ENCODE assay signal across 19 cellular contexts in genomic region chr10:35270100-35270499, GRCh38.
A peak's percentile ranks its signal among the peaks of the same experiment; 100 is the strongest.
DNase-seq lines count a peak whose midpoint lies in the region; TF ChIP-seq lines count a peak whose summit lies in the region.
"Had no signal": no experiment of that assay in that cellular context is flagged by ENCODE, and none has a peak within 500 bp of the region (broad histone marks: within the 10 kb centered on the region; RNA-seq: fewer than 3 reads in every experiment).

No MANE protein-coding gene starts in this region.

- H3K27ac ChIP-seq in BLaER1, result peak overlapping the region; percentile 76; the same call in 1 of the 2 replicates
- H3K27ac ChIP-seq in trophoblast cell (ENCODE audit: low read depth, low read length), result no peak overlapping the region
- H3K27ac ChIP-seq: tibial artery had no signal

- no peak overlapping the region for H3K4ac ChIP-seq in trophoblast cell (ENCODE audit: low read depth, low read length)

- peaks cover 15% of the 10 kb centered on the region for H3K4me1 Mint-ChIP-seq in activated T-helper 2 cell treated with anti-CD3 and anti-CD28 coated beads, Interferon-gamma antibody, Interleukin-2, Interleukin-4, amounts not matched to agents 10 μg/mL and 5 μg/mL and 100 μg/mL, durations not matched to agents 14 hours and 24 hours and 36 hours (ENCODE audit: low read depth)
- peaks cover 51% of the 10 kb centered on the region for H3K4me1 Mint-ChIP-seq in nephron progenitor cell

- no peak overlapping the region for H2AK5ac ChIP-seq in trophoblast cell (ENCODE audit: low read length)

- intact Hi-C loops in activated T-helper 2 cell treated with anti-CD3 and anti-CD28 coated beads, Interferon-gamma antibody, Interleukin-2, Interleukin-4, amounts not matched to agents 10 μg/mL and 5 μg/mL and 100 μg/mL, durations not matched to agents 14 hours and 24 hours and 36 hours (cut with micrococcal nuclease), result no loop called here

- H3K36me3 Mint-ChIP-seq in activated T-helper 2 cell treated with anti-CD3 and anti-CD28 coated beads, Interferon-gamma antibody, Interleukin-2, Interleukin-4, amounts not matched to agents 10 μg/mL and 5 μg/mL and 100 μg/mL, durations not matched to agents 14 hours and 24 hours and 36 hours (ENCODE audit: low read depth), result no peaks in the 10 kb centered on the region
- H3K36me3 Mint-ChIP-seq in nephron progenitor cell (ENCODE audit: low read depth), result no peaks in the 10 kb centered on the region

- H3K27me3 ChIP-seq in BLaER1 (no peaks in the 10 kb centered on the region), trophoblast cell (ENCODE audit: insufficient read depth, low read length) (no peaks in the 10 kb centered on the region)

- no peaks in the 10 kb centered on the region for H4K20me1 ChIP-seq in BLaER1

- H4K8ac ChIP-seq in trophoblast cell (ENCODE audit: low read depth, low read length), result no peak overlapping the region

- H3K36me3 ChIP-seq in BLaER1, result no peaks in the 10 kb centered on the region
- H3K36me3 ChIP-seq in trophoblast cell (ENCODE audit: control insufficient read depth in 1 of 2, insufficient read depth in 2 of 2, low read length in 2 of 2), result no peaks in the 10 kb centered on the region
- H3K36me3 ChIP-seq: tibial artery had no signal

- H4K91ac ChIP-seq in trophoblast cell (ENCODE audit: low read depth, low read length), result no peak overlapping the region

- H2BK120ac ChIP-seq in trophoblast cell (ENCODE audit: insufficient read depth, low read length, poor library complexity), result no peak overlapping the region

- no CpG with 5 or more reads among the region's 1 CpG for WGBS in trophoblast cell (ENCODE audit: extremely low coverage, insufficient coverage, insufficient read length)

- peaks cover 2% of the 10 kb centered on the region for H3K79me1 ChIP-seq in trophoblast cell (ENCODE audit: low read length)

- H3K18ac ChIP-seq in trophoblast cell (ENCODE audit: low read length), result no peak overlapping the region

- H4K12ac ChIP-seq in trophoblast cell (ENCODE audit: low read depth, low read length), result no peak overlapping the region

- H2BK5ac ChIP-seq in trophoblast cell (ENCODE audit: low read depth, low read length, poor library complexity), result no peak overlapping the region

- peaks cover 42% of the 10 kb centered on the region for H3K9me3 ChIP-seq in BLaER1
- H3K9me3 ChIP-seq in trophoblast cell (ENCODE audit: insufficient read depth, low read depth, low read length), result no peaks in the 10 kb centered on the region
- H3K9me3 ChIP-seq: tibial artery had no signal

- TF ChIP-seq CTCF in nephron progenitor cell (IDR thresholded peaks at IDR 0.05), result no peak

- no peak overlapping the region for H3K4me3 Mint-ChIP-seq in activated T-helper 2 cell treated with anti-CD3 and anti-CD28 coated beads, Interferon-gamma antibody, Interleukin-2, Interleukin-4, amounts not matched to agents 10 μg/mL and 5 μg/mL and 100 μg/mL, durations not matched to agents 14 hours and 24 hours and 36 hours (ENCODE audit: low read depth)
- H3K4me3 Mint-ChIP-seq in nephron progenitor cell, result no peak overlapping the region
- H3K4me3 Mint-ChIP-seq: B cell; effector memory CD8-positive, alpha-beta T cell; GM23338 had no signal

- H3K27ac Mint-ChIP-seq in activated T-helper 2 cell treated with anti-CD3 and anti-CD28 coated beads, Interferon-gamma antibody, Interleukin-2, Interleukin-4, amounts not matched to agents 10 μg/mL and 5 μg/mL and 100 μg/mL, durations not matched to agents 14 hours and 24 hours and 36 hours, result peak overlapping the region; percentile 72
- H3K27ac Mint-ChIP-seq in nephron progenitor cell, result peak overlapping the region; percentile 72
- H3K27ac Mint-ChIP-seq: B cell; effector memory CD8-positive, alpha-beta T cell; GM23338 had no signal

- no peak overlapping the region for H3K23ac ChIP-seq in trophoblast cell (ENCODE audit: low read length)

- H2AFZ ChIP-seq in trophoblast cell (ENCODE audit: insufficient read depth, low read length, poor library complexity), result no peak overlapping the region

- H3K9ac ChIP-seq in BLaER1 (no peak overlapping the region), trophoblast cell (ENCODE audit: low read length) (no peak overlapping the region)

- H2BK12ac ChIP-seq in trophoblast cell (ENCODE audit: low read length), result no peak overlapping the region

- H3K4me2 ChIP-seq in BLaER1 (peak overlapping the region; percentile 69), trophoblast cell (ENCODE audit: low read length) (no peak overlapping the region)
- H3K4me2 ChIP-seq: GM23338 had no signal

- DNase-seq in ELR (ENCODE audit: low read depth) (peak; percentile 35), nephron progenitor cell (no peak), trophoblast cell (no peak), T-helper 2 cell (no peak)
- no peak for DNase-seq in activated T-helper 2 cell treated with anti-CD3 and anti-CD28 coated beads, Interferon-gamma antibody, Interleukin-2, Interleukin-4, amounts not matched to agents 10 μg/mL and 5 μg/mL and 100 μg/mL, durations not matched to agents 14 hours and 24 hours and 36 hours (ENCODE audit: low spot score)
- no peak for DNase-seq in stimulated activated CD4-positive, alpha-beta T cell treated with anti-CD3 and anti-CD28 coated beads, Interleukin-4, amount 100 ng/mL, for 4 hours
- DNase-seq: activated CD8-positive, alpha-beta memory T cell treated with anti-CD3 and anti-CD28 coated beads for 24 hours; activated effector memory CD4-positive, alpha-beta T cell treated with Interleukin-2 at 50 U/mL for 16 hours; Calu3; effector memory CD8-positive, alpha-beta T cell; NCI-H1417 treated with DMSO at 0.1 percent for 48 hours; NCI-H2171; NCI-H69; SHP77; T-helper 1 cell; tibial artery had no signal

- no peaks in the 10 kb centered on the region for H3K27me3 Mint-ChIP-seq in activated T-helper 2 cell treated with anti-CD3 and anti-CD28 coated beads, Interferon-gamma antibody, Interleukin-2, Interleukin-4, amounts not matched to agents 10 μg/mL and 5 μg/mL and 100 μg/mL, durations not matched to agents 14 hours and 24 hours and 36 hours (ENCODE audit: low read depth)
- H3K27me3 Mint-ChIP-seq in nephron progenitor cell (ENCODE audit: low read depth, poor library complexity), result peaks cover 3% of the 10 kb centered on the region

- H3K79me2 ChIP-seq in trophoblast cell (ENCODE audit: control insufficient read depth, insufficient read depth, low read length, poor library complexity), result no peaks in the 10 kb centered on the region

- no peaks in the 10 kb centered on the region for H3K9me3 Mint-ChIP-seq in activated T-helper 2 cell treated with anti-CD3 and anti-CD28 coated beads, Interferon-gamma antibody, Interleukin-2, Interleukin-4, amounts not matched to agents 10 μg/mL and 5 μg/mL and 100 μg/mL, durations not matched to agents 14 hours and 24 hours and 36 hours
- no peaks in the 10 kb centered on the region for H3K9me3 Mint-ChIP-seq in nephron progenitor cell
- H3K9me3 Mint-ChIP-seq: GM23338 had no signal

- H3K4me3 ChIP-seq in BLaER1, result no peak overlapping the region
- H3K4me3 ChIP-seq in trophoblast cell (ENCODE audit: low read depth, low read length), result no peak overlapping the region
- H3K4me3 ChIP-seq: GM23338, tibial artery had no signal

- H3K14ac ChIP-seq in trophoblast cell (ENCODE audit: low read length), result no peak overlapping the region

- peaks cover 51% of the 10 kb centered on the region for H3K4me1 ChIP-seq in BLaER1
- H3K4me1 ChIP-seq in trophoblast cell (ENCODE audit: control insufficient read depth in 1 of 2, insufficient read depth in 2 of 2, low read length in 2 of 2), result peaks cover 8 to 9% of the 10 kb centered on the region in 2 experiments
- H3K4me1 ChIP-seq: tibial artery had no signal
